ENCODE assay signal across 1 cellular context in genomic region chr2:201880620-201881381, GRCh38.
TF ChIP-seq lines count a peak whose summit lies in the region.

No MANE protein-coding gene starts in this region.

TF ChIP-seq in GM23338, 12 proteins besides CTCF, POLR2A, EP300 and RAD21 (continued from another document):
- TF ChIP-seq ZNF462 (CRISPR knock-in tag; IDR thresholded peaks at IDR 0.05) (no peak), ZNF114 (CRISPR knock-in tag; IDR thresholded peaks at IDR 0.05) (no peak), REST (IDR thresholded peaks at IDR 0.05; ENCODE audit: unreplicated experiment) (no peak), EZH2 (IDR thresholded peaks at IDR 0.05; ENCODE audit: low read depth, unreplicated experiment) (no peak), JUNB (IDR thresholded peaks at IDR 0.05; ENCODE audit: unreplicated experiment) (no peak), EZH2phosphoT487 (IDR thresholded peaks at IDR 0.05; ENCODE audit: unreplicated experiment) (no peak), ETS1 (IDR thresholded peaks at IDR 0.05) (no peak), CREB1 (CRISPR knock-in tag; IDR thresholded peaks at IDR 0.05; ENCODE audit: low read depth) (no peak), NANOG (IDR thresholded peaks at IDR 0.05; ENCODE audit: borderline replicate concordance) (no peak)
